12 cellular contexts compared by ENCODE assay signal in the genomic region with DNA sequence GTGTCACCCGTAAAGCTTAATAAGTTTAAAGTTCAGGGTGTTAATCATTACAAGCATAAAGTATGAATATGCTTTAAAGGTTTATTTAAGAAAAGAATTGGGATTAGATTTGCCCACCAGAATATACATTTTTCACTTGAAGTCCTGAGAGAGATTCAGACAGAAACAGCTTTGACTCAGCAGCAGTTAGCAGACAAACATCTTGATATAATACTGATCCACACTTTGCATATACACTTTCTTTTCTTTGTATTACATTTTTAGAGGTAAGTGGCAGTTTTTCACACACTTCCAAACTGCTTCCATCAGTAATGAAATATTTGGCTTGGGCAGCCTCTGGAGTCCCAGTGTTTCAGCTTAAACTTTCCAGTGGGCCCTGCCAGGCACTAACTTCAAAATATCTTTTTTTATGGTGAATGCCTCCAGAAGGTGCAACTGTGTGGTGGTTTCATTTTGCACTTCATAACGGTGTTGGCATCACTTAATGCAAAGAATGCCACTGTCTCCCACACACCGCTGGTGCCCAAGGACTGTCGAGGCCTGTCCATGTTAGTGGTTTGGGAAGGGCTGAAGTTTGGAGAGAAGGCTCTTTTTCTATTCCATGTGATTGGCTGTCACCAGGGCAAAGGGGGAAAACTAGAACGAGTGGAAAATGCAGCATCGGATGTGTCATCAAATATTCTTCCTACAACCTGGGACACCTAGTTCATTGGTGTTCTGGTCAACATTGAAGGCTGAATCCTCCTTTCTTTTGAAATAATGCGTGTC. TPM values are rescaled to one million over a fixed set of nuclear protein-coding genes. Genes with fewer than 3 reads are reported as not detected.
DNase-seq lines count a peak whose midpoint lies in the region; ATAC-seq, FAIRE-seq and TF ChIP-seq lines count a peak whose summit lies in the region.
"Had no signal": no experiment of that assay in that cellular context is flagged by ENCODE, and none has a peak within 500 bp of the region (broad histone marks: within the 10 kb centered on the region; RNA-seq: fewer than 3 reads in every experiment).

No MANE protein-coding gene starts in this region.

- no peaks in the 10 kb centered on the region for H3K9me3 Mint-ChIP-seq in activated naive CD4-positive, alpha-beta T cell treated with anti-CD3 and anti-CD28 coated beads, Interleukin-2, amount 10 ng/mL, durations not matched to agents 7 days and 5 days

- 61% methylated on average over 7 of the region's 7 CpGs for WGBS in liver
- WGBS in transverse colon (ENCODE audit: low coverage in 1 of 2), 2 donors: 58 to 72% methylated on average over 5 to 7 of the region's 7 CpGs

- ATAC-seq in RWPE2 (ENCODE audit: low read depth): peak; percentile 41; the same call in 2 of the 3 replicates

- TF ChIP-seq RAD21 in liver (IDR thresholded peaks at IDR 0.05): no peak

- TF ChIP-seq POLR2A in transverse colon (IDR thresholded peaks at IDR 0.05): no peak

- TF ChIP-seq CTCF in RWPE2 (IDR thresholded peaks at IDR 0.05; ENCODE audit: poor library complexity, severe bottlenecking) (no peak), liver (IDR thresholded peaks at IDR 0.05; ENCODE audit: low read depth, low read length, missing input control) (no peak), transverse colon (IDR thresholded peaks at IDR 0.05) (no peak)

- H3K4me1 ChIP-seq in RWPE2 (ENCODE audit: insufficient read depth, poor library complexity, severe bottlenecking): peaks cover 46% of the 10 kb centered on the region
- peaks cover 16 to 72% (median 64%) of the 10 kb centered on the region in 4 donors for H3K4me1 ChIP-seq in liver (ENCODE audit: control insufficient read depth in 4 of 4, insufficient read depth in 4 of 4, low read length in 3 of 4)
- H3K4me1 ChIP-seq in transverse colon: peaks cover 63 to 94% (median 79%) of the 10 kb centered on the region in 4 donors

- no peak for TF ChIP-seq EP300 in transverse colon (IDR thresholded peaks at IDR 0.05; ENCODE audit: low read depth)

- no peaks in the 10 kb centered on the region for H3K27me3 ChIP-seq in RWPE2 (ENCODE audit: insufficient read depth, poor library complexity, severe bottlenecking)
- no peaks in the 10 kb centered on the region for H3K27me3 ChIP-seq in liver (ENCODE audit: control insufficient read depth in 4 of 4, insufficient read depth in 4 of 4, low read length in 3 of 4)
- H3K27me3 ChIP-seq in transverse colon: no peaks in the 10 kb centered on the region
- H3K27me3 ChIP-seq: BLaER1 treated with 17β-estradiol and CSF1 and Interleukin-3, amounts not matched to agents 10 nM and 100 nM had no signal

- CTCF ChIA-PET in activated naive CD4-positive, alpha-beta T cell treated with anti-CD3 and anti-CD28 coated beads, Interleukin-2, amount 10 ng/mL, durations not matched to agents 7 days and 5 days (lab: Charles Lee): interaction anchor here (1.0 to 1.1 kb wide), 2 partner anchors 13 to 15 kb away, joined by 4 to 5 read pairs; no protein-coding TSS in a partner anchor

- H3K36me3 Mint-ChIP-seq in activated naive CD4-positive, alpha-beta T cell treated with anti-CD3 and anti-CD28 coated beads, Interleukin-2, amount 10 ng/mL, durations not matched to agents 7 days and 5 days: peaks cover 3% of the 10 kb centered on the region

- DNase-seq in activated naive CD4-positive, alpha-beta T cell treated with anti-CD3 and anti-CD28 coated beads, Interleukin-2, amount 10 ng/mL, durations not matched to agents 7 days and 5 days: no peak
- no peak for DNase-seq in activated naive CD4-positive, alpha-beta T cell treated with anti-CD3 and anti-CD28 coated beads, Interleukin-2, amount 50 U/mL, for 16 hours
- DNase-seq in RWPE2 (ENCODE audit: low spot score) (no peak), transverse colon (no peak), HTR-8/SVneo (ENCODE audit: insufficient read length, low spot score) (no peak), KBM-7 (no peak), NCI-H1436 treated with DMSO at 0.1 percent for 48 hours (lab: John Stamatoyannopoulos, UW) (no peak)
- DNase-seq: NCI-H2081 treated with DMSO at 0.1 percent for 48 hours; stimulated activated naive CD4-positive, alpha-beta T cell had no signal

- H3K9ac ChIP-seq in liver (ENCODE audit: low read depth in 1 of 2, low read length in 2 of 2): peak overlapping the region in 1 of 2 donors; percentile 1
- H3K9ac ChIP-seq: BLaER1 treated with 17β-estradiol and CSF1 and Interleukin-3, amounts not matched to agents 10 nM and 100 nM had no signal

- H3K9me3 ChIP-seq in RWPE2 (ENCODE audit: severe bottlenecking) (no peaks in the 10 kb centered on the region), liver (ENCODE audit: control insufficient read depth in 4 of 4, low read length in 3 of 4) (no peaks in the 10 kb centered on the region), transverse colon (no peaks in the 10 kb centered on the region)
- H3K9me3 ChIP-seq: BLaER1 treated with 17β-estradiol and CSF1 and Interleukin-3, amounts not matched to agents 10 nM and 100 nM had no signal

- H3K4me3 ChIP-seq in RWPE2 (ENCODE audit: severe bottlenecking) (no peak overlapping the region), liver (ENCODE audit: low read depth in 1 of 3, low read length in 3 of 3) (no peak overlapping the region), transverse colon (no peak overlapping the region)
- H3K4me3 ChIP-seq: BLaER1 treated with 17β-estradiol and CSF1 and Interleukin-3, amounts not matched to agents 10 nM and 100 nM had no signal

- intact Hi-C loops in transverse colon (cut with DNase I; ENCODE audit: low total_unique reads): no loop called here

- in situ Hi-C loops in transverse colon (cut with MboI; ENCODE audit: low pct_ligation_motif_present in 1 of 4, low pct_unique_long_range_greater_than_20kb in 1 of 4, low sequenced_read_pairs in 3 of 4): loop anchor here in 1 of 4 donors (25.0 kb wide), 1 partner anchor 1031 kb away; no protein-coding TSS in a partner anchor
- in situ Hi-C loops in KBM-7 (cut with MboI; ENCODE audit: low pct_unique_long_range_greater_than_20kb, low sequenced_read_pairs): loop anchor here (25.0 kb wide), 1 partner anchor 1031 kb away; no protein-coding TSS in a partner anchor

- H3K27ac Mint-ChIP-seq in activated naive CD4-positive, alpha-beta T cell treated with anti-CD3 and anti-CD28 coated beads, Interleukin-2, amount 10 ng/mL, durations not matched to agents 7 days and 5 days: peak overlapping the region; percentile 34

- H3K4me3 Mint-ChIP-seq in activated naive CD4-positive, alpha-beta T cell treated with anti-CD3 and anti-CD28 coated beads, Interleukin-2, amount 10 ng/mL, durations not matched to agents 7 days and 5 days: no peak overlapping the region

- peaks cover 85% of the 10 kb centered on the region for H3K4me1 Mint-ChIP-seq in activated naive CD4-positive, alpha-beta T cell treated with anti-CD3 and anti-CD28 coated beads, Interleukin-2, amount 10 ng/mL, durations not matched to agents 7 days and 5 days

- FAIRE-seq in HTR-8/SVneo (lab: Jason Lieb, UNC): no peak
- FAIRE-seq: astrocyte had no signal

- H3K36me3 ChIP-seq in RWPE2 (ENCODE audit: low read depth) (peaks cover 26% of the 10 kb centered on the region), liver (ENCODE audit: control insufficient read depth in 4 of 4, insufficient read depth in 3 of 4, low read depth in 1 of 4, low read length in 3 of 4) (peaks cover 0 to 6% (median 2%) of the 10 kb centered on the region in 4 donors), transverse colon (peaks cover 0 to 1% (median 0%) of the 10 kb centered on the region in 4 donors)

- H3K27ac ChIP-seq in RWPE2 (ENCODE audit: poor library complexity, severe bottlenecking) (peak overlapping the region; percentile 48), liver (ENCODE audit: low read depth in 1 of 2, low read length in 2 of 2) (peak overlapping the region; percentile 19 to 57), transverse colon (peak overlapping the region; percentile 62 to 76 (median 74))

- H3K27me3 Mint-ChIP-seq in activated naive CD4-positive, alpha-beta T cell treated with anti-CD3 and anti-CD28 coated beads, Interleukin-2, amount 10 ng/mL, durations not matched to agents 7 days and 5 days: no peaks in the 10 kb centered on the region

TF ChIP-seq in liver, 16 proteins besides CTCF, POLR2A, EP300 and RAD21 (continues in another document):
- TF ChIP-seq RXRA (IDR thresholded peaks at IDR 0.05): no peak
- TF ChIP-seq, protein P1, sequence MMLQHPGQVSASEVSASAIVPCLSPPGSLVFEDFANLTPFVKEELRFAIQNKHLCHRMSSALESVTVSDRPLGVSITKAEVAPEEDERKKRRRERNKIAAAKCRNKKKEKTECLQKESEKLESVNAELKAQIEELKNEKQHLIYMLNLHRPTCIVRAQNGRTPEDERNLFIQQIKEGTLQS (IDR thresholded peaks at IDR 0.05): no peak
- TF ChIP-seq, protein P2, sequence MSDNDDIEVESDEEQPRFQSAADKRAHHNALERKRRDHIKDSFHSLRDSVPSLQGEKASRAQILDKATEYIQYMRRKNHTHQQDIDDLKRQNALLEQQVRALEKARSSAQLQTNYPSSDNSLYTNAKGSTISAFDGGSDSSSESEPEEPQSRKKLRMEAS (IDR thresholded peaks at IDR 0.05): no peak
- TF ChIP-seq FOXA1 (IDR thresholded peaks at IDR 0.05): no peak
- TF ChIP-seq YY1 (IDR thresholded peaks at IDR 0.05): no peak
- no peak for TF ChIP-seq FOXA2 (IDR thresholded peaks at IDR 0.05)
- TF ChIP-seq HNF4A (conservative IDR thresholded peaks at IDR 0.05): no peak

RNA-seq across cellular contexts. Expression of a gene that starts 53.0 kb away (rescaled TPM):
- 100 to 1,000 TPM in 1 of 2 donors, 10 to 100 TPM in 1; 53.1 to 123 TPM for total RNA-seq in liver
- 10 to 100 TPM; 22.6 to 41.5 TPM for polyA plus RNA-seq in liver
- total RNA-seq in transverse colon: 100 to 1,000 TPM in 1 of 4 donors, 10 to 100 TPM in 3; 44.9 to 222 (median 81.6) TPM
